ENCODE assay signal across 11 cellular contexts in the genomic region with DNA sequence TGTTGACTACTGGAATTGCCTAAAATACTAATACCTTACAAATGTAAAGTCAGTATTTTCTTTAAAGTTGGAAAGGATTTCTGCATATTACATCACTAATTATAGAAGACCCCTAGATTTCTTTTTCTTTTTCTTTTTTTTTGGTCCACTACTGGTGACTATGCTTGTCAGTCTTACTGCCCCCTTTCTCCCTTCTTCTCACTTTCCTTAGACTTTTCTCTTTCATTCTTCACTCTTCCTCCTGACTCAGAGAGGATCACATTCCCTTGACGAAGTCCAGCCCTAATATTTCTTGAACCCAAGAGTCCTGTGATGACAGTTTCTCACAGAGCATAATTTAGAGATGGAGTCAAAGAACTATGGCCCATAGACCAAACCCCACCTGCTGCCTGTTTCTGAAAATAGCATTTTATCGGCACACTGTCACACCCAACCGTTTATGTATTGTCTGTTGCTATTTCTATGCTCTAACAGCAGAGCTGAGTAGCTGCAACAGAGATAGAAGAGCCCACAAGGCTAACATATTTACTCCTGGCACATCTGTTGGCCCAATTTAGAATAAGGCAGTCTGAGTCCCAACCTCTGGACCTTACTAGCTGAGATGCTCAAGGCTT. TPM values are rescaled to one million over a fixed set of nuclear protein-coding genes. Genes with fewer than 3 reads are reported as not detected.
A peak's percentile ranks its signal among the peaks of the same experiment; 100 is the strongest.
DNase-seq lines count a peak whose midpoint lies in the region; ATAC-seq and TF ChIP-seq lines count a peak whose summit lies in the region.
"Had no signal": no experiment of that assay in that cellular context is flagged by ENCODE, and none has a peak within 500 bp of the region (broad histone marks: within the 10 kb centered on the region; RNA-seq: fewer than 3 reads in every experiment).

No MANE protein-coding gene starts in this region.

- H3K23ac ChIP-seq in IMR-90 (ENCODE audit: low read depth, low read length), result no peak overlapping the region

- TF ChIP-seq POLR2A in IMR-90 (IDR thresholded peaks at IDR 0.05; ENCODE audit: low read depth, low read length) (no peak), Peyer's patch (IDR thresholded peaks at IDR 0.05) (no peak)

- in situ Hi-C loops in IMR-90 (cut with MboI; ENCODE audit: low sequenced_read_pairs), result loop anchor here (5.0 to 10.0 kb wide), 3 partner anchors 280 to 598 kb away; no protein-coding TSS in a partner anchor
- in situ Hi-C loops in Panc1 (cut with HindIII; ENCODE audit: low pct_unique_long_range_greater_than_20kb, low sequenced_read_pairs), result no loop called here

- WGBS in IMR-90 (ENCODE audit: extremely low coverage in 2 of 2, insufficient read length in 1 of 2), 2 experiments, result 92% methylated on average over 2 of the region's 3 CpGs; no CpG with 5 or more reads in 1 of the 2 experiments

- no peak overlapping the region for H3K18ac ChIP-seq in IMR-90 (ENCODE audit: low read depth, low read length)

- no peak for DNase-seq in IMR-90
- DNase-seq in Panc1 (ENCODE audit: low read depth, low spot score), result no peak
- no peak for DNase-seq in mucosa of descending colon
- no peak for DNase-seq in NCI-H1048 (lab: John Stamatoyannopoulos, UW)
- no peak for DNase-seq in Peyer's patch
- no peak for DNase-seq in activated T-cell treated with anti-CD3 and anti-CD28 coated beads, Interleukin-2, amount 50 U/mL, for 1 hour
- DNase-seq: H9, NCI-H510A had no signal

- no peak for ATAC-seq in IMR-90 (ENCODE audit: low read depth)
- ATAC-seq in Panc1, result 0 out of 2 replicates have a peak, but pooled peaks have one; percentile 23
- peak; percentile 61 for ATAC-seq in mucosa of descending colon

- H2BK120ac ChIP-seq in IMR-90 (ENCODE audit: low read depth, low read length), result no peak overlapping the region

- no peak overlapping the region for H3K4ac ChIP-seq in IMR-90 (ENCODE audit: low read depth, low read length)

- CTCF ChIA-PET in IMR-90 (lab: Yijun Ruan, JAX) (interaction anchor here (0.6 to 0.8 kb wide), 3 partner anchors 281 to 334 kb away, joined by 3 read pairs; no protein-coding TSS in a partner anchor), Panc1 (lab: Charles Lee) (interaction anchor here (0.7 to 1.2 kb wide), 8 partner anchors 29 to 479 kb away, joined by 3 to 8 read pairs (median 4); partner anchors contain the start of gene RBBP8)

- intact Hi-C loops in IMR-90 (cut with micrococcal nuclease) (loop anchor here (5.0 to 10.0 kb wide), 2 partner anchors 480 to 598 kb away; partner anchors contain the start of gene RBBP8), Panc1 (cut with micrococcal nuclease; ENCODE audit: unreplicated experiment) (loop anchor here (5.0 kb wide), 1 partner anchor 380 kb away; no protein-coding TSS in a partner anchor), mucosa of descending colon (cut with DNase I, micrococcal nuclease) (no loop called here)

- H3K14ac ChIP-seq in IMR-90 (replicated peaks; ENCODE audit: low read depth, low read length), result no peak overlapping the region

- no peak overlapping the region for H2BK20ac ChIP-seq in IMR-90 (ENCODE audit: low read depth, low read length)

- no peaks in the 10 kb centered on the region for H3K27me3 ChIP-seq in BLaER1 treated with 17β-estradiol and CSF1 and Interleukin-3, amounts not matched to agents 10 nM and 100 nM
- no peaks in the 10 kb centered on the region for H3K27me3 ChIP-seq in IMR-90 (ENCODE audit: control insufficient read depth, insufficient read depth, low read length)
- no peaks in the 10 kb centered on the region for H3K27me3 ChIP-seq in Panc1 (ENCODE audit: control insufficient read depth, insufficient read depth, low read length)
- no peaks in the 10 kb centered on the region for H3K27me3 ChIP-seq in Peyer's patch

- no peaks in the 10 kb centered on the region for H4K20me1 ChIP-seq in BLaER1 treated with 17β-estradiol and CSF1 and Interleukin-3, amounts not matched to agents 10 nM and 100 nM
- no peaks in the 10 kb centered on the region for H4K20me1 ChIP-seq in IMR-90 (ENCODE audit: insufficient read depth, low read length)

- POLR2A ChIA-PET in IMR-90 (lab: Charles Lee; ENCODE audit: unreplicated experiment) (no interaction called here), Panc1 (lab: Charles Lee) (no interaction called here)

- no peak for TF ChIP-seq CTCF in IMR-90 (conservative IDR thresholded peaks at IDR 0.05; ENCODE audit: low read depth, low read length)
- TF ChIP-seq CTCF in Panc1 (IDR thresholded peaks at IDR 0.05), result no peak
- no peak for TF ChIP-seq CTCF in mucosa of descending colon (IDR thresholded peaks at IDR 0.05)
- no peak for TF ChIP-seq CTCF in Peyer's patch (IDR thresholded peaks at IDR 0.05)

- no peaks in the 10 kb centered on the region for H3K9me3 ChIP-seq in BLaER1 treated with 17β-estradiol and CSF1 and Interleukin-3, amounts not matched to agents 10 nM and 100 nM (replicated peaks in 1 of 11)
- H3K9me3 ChIP-seq in IMR-90 (ENCODE audit: control insufficient read depth, insufficient read depth, low read length) (no peaks in the 10 kb centered on the region), Panc1 (ENCODE audit: control insufficient read depth, insufficient read depth, low read depth, low read length) (no peaks in the 10 kb centered on the region), mucosa of descending colon (no peaks in the 10 kb centered on the region), Peyer's patch (no peaks in the 10 kb centered on the region)
- H3K9me3 ChIP-seq: SK-N-SH had no signal

- H4K91ac ChIP-seq in IMR-90 (ENCODE audit: insufficient read depth, low read depth, low read length), result no peak overlapping the region

- no peak overlapping the region for H4K5ac ChIP-seq in IMR-90 (ENCODE audit: low read depth, low read length)

- H3K36me3 ChIP-seq in BLaER1 treated with 17β-estradiol and CSF1 and Interleukin-3, amounts not matched to agents 10 nM and 100 nM, result peaks cover 0 to 21% (median 0%) of the 10 kb centered on the region in 11 experiments; a peak in 2 of 22 replicates
- H3K36me3 ChIP-seq in IMR-90 (ENCODE audit: control insufficient read depth, insufficient read depth, low read length) (no peaks in the 10 kb centered on the region; the same call in 1 of the 2 replicates), Panc1 (ENCODE audit: control insufficient read depth, insufficient read depth, low read length) (no peaks in the 10 kb centered on the region), mucosa of descending colon (ENCODE audit: low read depth) (no peaks in the 10 kb centered on the region), Peyer's patch (no peaks in the 10 kb centered on the region)

- no peak overlapping the region for H2AFZ ChIP-seq in IMR-90 (replicated peaks; ENCODE audit: low read length, poor library complexity)

- H3K9ac ChIP-seq in BLaER1 treated with 17β-estradiol and CSF1 and Interleukin-3, amounts not matched to agents 10 nM and 100 nM, result no peak overlapping the region
- no peak overlapping the region for H3K9ac ChIP-seq in IMR-90 (ENCODE audit: low read depth, low read length)
- H3K9ac ChIP-seq: SK-N-SH had no signal

- H3K4me1 ChIP-seq in BLaER1 treated with 17β-estradiol and CSF1 and Interleukin-3, amounts not matched to agents 10 nM and 100 nM, result peaks cover 13 to 39% (median 29%) of the 10 kb centered on the region in 10 experiments
- no peaks in the 10 kb centered on the region for H3K4me1 ChIP-seq in IMR-90 (ENCODE audit: control insufficient read depth, insufficient read depth, low read length)
- H3K4me1 ChIP-seq in Panc1 (ENCODE audit: control insufficient read depth, insufficient read depth, low read length), result peaks cover 9% of the 10 kb centered on the region
- no peaks in the 10 kb centered on the region for H3K4me1 ChIP-seq in mucosa of descending colon (ENCODE audit: low read depth)
- H3K4me1 ChIP-seq in Peyer's patch, result no peaks in the 10 kb centered on the region

- no peak overlapping the region for H2AK9ac ChIP-seq in IMR-90 (replicated peaks; ENCODE audit: low read depth, low read length, poor library complexity)

- H3K9me1 ChIP-seq in IMR-90 (ENCODE audit: insufficient read depth, low read length), result no peaks in the 10 kb centered on the region

- TF ChIP-seq RAD21 in IMR-90 (IDR thresholded peaks at IDR 0.05; ENCODE audit: low read length), result no peak

- no peak overlapping the region for H2BK5ac ChIP-seq in IMR-90 (ENCODE audit: low read depth, low read length, poor library complexity, severe bottlenecking)

- no peaks in the 10 kb centered on the region for H3K79me1 ChIP-seq in IMR-90 (ENCODE audit: low read depth in 1 of 2, low read length in 2 of 2)

- peak overlapping the region in 7 of 11 experiments; percentile 2 to 71 (median 27); a peak in 8 of 22 replicates for H3K27ac ChIP-seq in BLaER1 treated with 17β-estradiol and CSF1 and Interleukin-3, amounts not matched to agents 10 nM and 100 nM
- H3K27ac ChIP-seq in IMR-90 (ENCODE audit: insufficient read depth, low read length) (no peak overlapping the region), Panc1 (ENCODE audit: low read length) (peak overlapping the region; percentile 62; the same call in 1 of the 2 replicates), Peyer's patch (no peak overlapping the region)
- H3K27ac ChIP-seq: HL-60 had no signal

- no peak overlapping the region for H3K4me2 ChIP-seq in BLaER1 treated with 17β-estradiol and CSF1 and Interleukin-3, amounts not matched to agents 10 nM and 100 nM
- H3K4me2 ChIP-seq in IMR-90 (ENCODE audit: low read depth, low read length), result no peak overlapping the region
- H3K4me2 ChIP-seq: SK-N-SH had no signal

- BruUV-seq in IMR-90 (replicated peaks; lab: Mats Ljungman, UMichigan) (no TSS peak), Panc1 (replicated peaks; lab: Mats Ljungman, UMichigan) (no TSS peak)

- H2AK5ac ChIP-seq in IMR-90 (ENCODE audit: low read depth, low read length), result peak overlapping the region; percentile 32; the same call in 1 of the 2 replicates

- dilution Hi-C loops in IMR-90 (cut with HindIII; ENCODE audit: low sequenced_read_pairs, unreplicated experiment), result no loop called here

- H3K56ac ChIP-seq in IMR-90 (ENCODE audit: extremely low read depth, insufficient read depth, low read length), result no peak overlapping the region

- 0 out of 3 replicates have a peak overlapping the region, but pooled peaks have one; percentile 51 for H2BK15ac ChIP-seq in IMR-90 (ENCODE audit: low read depth, low read length)

- H3K4me3 ChIP-seq in BLaER1 treated with 17β-estradiol and CSF1 and Interleukin-3, amounts not matched to agents 10 nM and 100 nM, result no peak overlapping the region
- H3K4me3 ChIP-seq in IMR-90 (ENCODE audit: insufficient read depth, low read depth, low read length) (no peak overlapping the region), Panc1 (ENCODE audit: low read depth in 2 of 2, low read length in 2 of 2) (no peak overlapping the region), mucosa of descending colon (no peak overlapping the region), Peyer's patch (no peak overlapping the region)

- no peak overlapping the region for H4K8ac ChIP-seq in IMR-90 (ENCODE audit: low read depth in 2 of 2, low read length in 2 of 2)

RNA-seq across cellular contexts. Expression of gene RIOK3, which starts 40.6 kb away (rescaled TPM):
- total RNA-seq in IMR-90 (2012; rRNA removed) (38.9 and 61.4 TPM in 2 replicates), Panc1 (2021; ENCODE audit: unreplicated experiment) (74.7 TPM), mucosa of descending colon (100 to 1,000 TPM in 2 of 3 donors, 10 to 100 TPM in 1; 96.3 to 176 (median 171) TPM), Peyer's patch (100 to 1,000 TPM in 3 of 4 donors, 10 to 100 TPM in 1; 66.0 to 262 (median 160) TPM)
- 18.1 and 21.5 TPM in 2 replicates for polyA plus RNA-seq in IMR-90 (2012; rRNA removed)
- 4.7 and 14.1 TPM in 2 replicates for polyA plus RNA-seq in IMR-90 (2012; cell fraction: cytosol; rRNA removed)
- 36.7 and 41.9 TPM in 2 replicates for polyA plus RNA-seq in IMR-90 (2012; cell fraction: nucleus; rRNA removed; ENCODE audit: low replicate concordance)
- polyA plus RNA-seq in Panc1 (2012; ENCODE audit: insufficient read length), result 44.8 TPM

Comparison
In these comparisons a context has a peak if more than half of its experiments do, and no peak if none do; other contexts are left out.
1. H3K27ac ChIP-seq: peak in BLaER1 treated with 17β-estradiol and CSF1 and Interleukin-3, amounts not matched to agents 10 nM and 100 nM (7 of 11) and Panc1 (single experiment); none in IMR-90 (single experiment) and Peyer's patch (0 of 4).
2. intact Hi-C loops: an anchor here in IMR-90 (5.0 to 10.0 kb wide) and Panc1 (5.0 kb wide); none called in mucosa of descending colon.